In the genomic region with DNA sequence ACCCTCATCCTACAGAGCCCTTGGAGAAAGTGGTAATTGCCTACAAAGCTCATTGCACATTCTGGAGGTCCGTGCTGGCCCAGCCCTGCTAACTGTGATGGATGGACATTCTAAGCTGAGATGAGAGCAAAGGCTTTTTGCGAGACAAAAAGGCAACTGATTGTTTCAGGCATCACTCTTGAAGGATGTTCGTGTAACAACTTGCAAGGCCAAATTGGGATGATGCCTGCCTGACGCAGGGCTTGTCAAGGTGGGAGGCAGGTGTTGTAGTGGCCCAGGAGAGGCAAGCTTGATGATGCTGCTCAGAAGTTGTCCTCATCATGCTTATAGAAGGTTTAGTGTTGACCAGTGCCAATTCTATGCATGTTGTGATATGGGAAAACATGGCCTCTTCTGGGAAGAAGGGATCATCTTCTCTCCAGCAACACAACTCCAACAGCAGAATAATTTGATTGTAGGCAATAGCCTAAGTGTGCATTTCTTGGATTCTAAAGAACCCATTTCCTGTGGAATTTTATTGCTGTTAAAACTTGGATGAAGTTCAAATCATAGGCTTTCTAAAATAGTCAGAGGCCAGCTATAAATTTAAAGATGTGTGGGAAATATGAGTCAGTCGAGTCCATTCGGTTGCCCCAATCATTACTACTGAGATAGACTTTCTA, we compare ENCODE assay signal across 17 cellular contexts.
DNase-seq lines count a peak whose midpoint lies in the region; ATAC-seq and TF ChIP-seq lines count a peak whose summit lies in the region.
"Had no signal": no experiment of that assay in that cellular context is flagged by ENCODE, and none has a peak within 500 bp of the region (broad histone marks: within the 10 kb centered on the region; RNA-seq: fewer than 3 reads in every experiment).

No MANE protein-coding gene starts in this region.

- H3K9me3 ChIP-seq in endodermal cell (ENCODE audit: control insufficient read depth, low read length) = peaks cover 6% of the 10 kb centered on the region
- H3K9me3 ChIP-seq: Peyer's patch, thoracic aorta had no signal

- no peak overlapping the region for H3K27ac Mint-ChIP-seq in endodermal cell

- peak; percentile 6 for DNase-seq in AG10803 (ENCODE audit: low read depth)
- DNase-seq in ELR (ENCODE audit: low read depth) = peak; percentile 36
- peak; percentile 34 for DNase-seq in RPMI7951 (ENCODE audit: low read depth)
- DNase-seq in endodermal cell = peak; percentile 7
- no peak for DNase-seq in activated gamma-delta T cell treated with Interleukin-2 at 50 U/mL for 16 hours
- DNase-seq: DMS 273 treated with DMSO at 0.1 percent for 48 hours; IMR-90; NCI-H526 treated with DMSO at 0.1 percent for 48 hours; occipital lobe; Peyer's patch; right cardiac atrium; stimulated activated CD4-positive, alpha-beta T cell treated with anti-CD3 and anti-CD28 coated beads, Interleukin-1b, Interleukin-23, amount 100 ng/mL, for 48 hours had no signal

- no peak overlapping the region for H3K27ac ChIP-seq in endodermal cell (ENCODE audit: low read depth, low read length)
- H3K27ac ChIP-seq: BLaER1, cardiac muscle cell, Peyer's patch, thoracic aorta had no signal

- ATAC-seq in GM18907 (IDR thresholded peaks at IDR 0.05; ENCODE audit: unreplicated experiment) (no peak), GM18873 (IDR thresholded peaks at IDR 0.05; ENCODE audit: low FRiP score, unreplicated experiment) (no peak)
- ATAC-seq: right cardiac atrium had no signal

- peaks cover 4% of the 10 kb centered on the region for H3K36me3 ChIP-seq in endodermal cell (ENCODE audit: control insufficient read depth, insufficient read depth, low read length)
- H3K36me3 ChIP-seq: BLaER1, cardiac muscle cell, Peyer's patch, thoracic aorta had no signal

- H3K4me3 Mint-ChIP-seq in endodermal cell = no peak overlapping the region

- no peak overlapping the region for H3K9ac ChIP-seq in endodermal cell (ENCODE audit: extremely low read depth, low read length, poor library complexity, severe bottlenecking)
- H3K9ac ChIP-seq: BLaER1 had no signal

- H3K4me1 Mint-ChIP-seq in endodermal cell = peaks cover 9% of the 10 kb centered on the region

- H3K4me3 ChIP-seq in AG10803 (ENCODE audit: low read length) = no peak overlapping the region
- H3K4me3 ChIP-seq in endodermal cell (ENCODE audit: low read length) = no peak overlapping the region
- H3K4me3 ChIP-seq: BLaER1, cardiac muscle cell, Peyer's patch, thoracic aorta had no signal

- no peaks in the 10 kb centered on the region for H3K4me1 ChIP-seq in endodermal cell (ENCODE audit: control insufficient read depth, insufficient read depth, low read length)
- H3K4me1 ChIP-seq: BLaER1, Peyer's patch had no signal

- H3K27me3 Mint-ChIP-seq in endodermal cell (ENCODE audit: insufficient read depth) = no peaks in the 10 kb centered on the region

- TF ChIP-seq CTCF in AG10803 (conservative IDR thresholded peaks at IDR 0.05; ENCODE audit: low read length) (no peak), endodermal cell (conservative IDR thresholded peaks at IDR 0.05) (no peak)

- peaks cover 19% of the 10 kb centered on the region for H3K36me3 Mint-ChIP-seq in endodermal cell (ENCODE audit: low read depth)

- peaks cover 15% of the 10 kb centered on the region for H3K9me3 Mint-ChIP-seq in endodermal cell

- H3K27me3 ChIP-seq in endodermal cell (ENCODE audit: control insufficient read depth, insufficient read depth, low read length, poor library complexity, severe bottlenecking) = no peaks in the 10 kb centered on the region
- H3K27me3 ChIP-seq: BLaER1, cardiac muscle cell, Peyer's patch had no signal

- WGBS in endodermal cell (ENCODE audit: insufficient coverage in 1 of 2, insufficient read length in 1 of 2), 2 experiments = 90 to 97% methylated on average over 5 to 6 of the region's 6 CpGs
